Comparison of ENCODE assay signal across 21 cellular contexts in the genomic region with DNA sequence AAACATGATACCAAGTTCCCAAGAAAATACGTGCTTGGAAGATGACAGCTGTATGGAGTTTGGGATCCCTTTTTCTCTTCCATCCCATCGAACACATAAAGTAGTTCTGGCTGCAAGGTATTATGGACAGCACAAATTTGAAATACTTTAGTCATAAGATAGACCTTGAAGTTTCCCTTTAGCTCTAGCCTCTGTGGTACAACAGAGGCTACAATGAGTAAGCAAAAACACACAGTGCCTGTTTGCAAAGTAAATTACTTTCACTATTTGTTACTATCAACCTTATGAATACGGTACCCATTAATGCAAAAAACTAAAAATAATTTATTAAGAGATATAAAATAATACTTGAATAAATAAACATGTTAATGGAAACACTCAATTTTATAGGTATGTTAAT. TPM values are rescaled to one million over a fixed set of nuclear protein-coding genes. Genes with fewer than 3 reads are reported as not detected.
DNase-seq lines count a peak whose midpoint lies in the region; ATAC-seq, FAIRE-seq and TF ChIP-seq lines count a peak whose summit lies in the region.
"Had no signal": no experiment of that assay in that cellular context is flagged by ENCODE, and none has a peak within 500 bp of the region (broad histone marks: within the 10 kb centered on the region; RNA-seq: fewer than 3 reads in every experiment).

No MANE protein-coding gene starts in this region.

- H3K9me3 Mint-ChIP-seq in naive thymus-derived CD4-positive, alpha-beta T cell, result no peaks in the 10 kb centered on the region
- H3K9me3 Mint-ChIP-seq: activated CD4-positive, alpha-beta memory T cell treated with anti-CD3 and anti-CD28 coated beads, Interleukin-2, amount 10 ng/mL, durations not matched to agents 7 days and 5 days; activated T-helper 1 cell treated with anti-CD3 and anti-CD28 coated beads, Interleukin-12 subunit alpha, Interleukin-12 subunit beta, Interleukin-2, Interleukin-4 antibody, amounts not matched to agents 30 ng/mL and 10 ng/mL and 1 ng/mL, durations not matched to agents 14 hours and 24 hours and 36 hours; nephron; T-cell had no signal

- peaks cover 34% of the 10 kb centered on the region for H3K4me1 ChIP-seq in BLaER1
- no peaks in the 10 kb centered on the region for H3K4me1 ChIP-seq in body of pancreas
- no peaks in the 10 kb centered on the region for H3K4me1 ChIP-seq in naive thymus-derived CD4-positive, alpha-beta T cell (ENCODE audit: control insufficient read depth in 2 of 2, insufficient read depth in 2 of 2, low read length in 2 of 2)

- no peaks in the 10 kb centered on the region for H4K20me1 ChIP-seq in BLaER1

- no peak for DNase-seq in GM18507 (ENCODE audit: extremely low spot score, insufficient read length, low read depth)
- peak; percentile 24 to 41 for DNase-seq in erythroblast (lab: John Stamatoyannopoulos, UW)
- DNase-seq in body of pancreas, result no peak
- DNase-seq in GM19239 (ENCODE audit: insufficient read length, low spot score), result no peak
- no peak for DNase-seq in T-helper 17 cell
- no peak for DNase-seq in naive thymus-derived CD4-positive, alpha-beta T cell
- DNase-seq: activated CD4-positive, alpha-beta memory T cell treated with anti-CD3 and anti-CD28 coated beads, Interleukin-2, amount 10 ng/mL, durations not matched to agents 7 days and 5 days; C1 segment of cervical spinal cord; dorsolateral prefrontal cortex; HCEC 1CT; left colon; MG63; NCI-H187 treated with DMSO at 0.1 percent for 48 hours; NCI-H510A; Right ventricle myocardium superior; T-cell; WERI-Rb-1 had no signal

- H3K4me1 Mint-ChIP-seq in T-helper 17 cell, result peaks cover 2% of the 10 kb centered on the region
- H3K4me1 Mint-ChIP-seq in naive thymus-derived CD4-positive, alpha-beta T cell, result peaks cover 0 to 21% (median 0%) of the 10 kb centered on the region in 7 donors
- H3K4me1 Mint-ChIP-seq: T-cell had no signal

- H3K4me3 Mint-ChIP-seq in T-helper 17 cell, result no peak overlapping the region
- H3K4me3 Mint-ChIP-seq in naive thymus-derived CD4-positive, alpha-beta T cell, result no peak overlapping the region
- H3K4me3 Mint-ChIP-seq: activated CD4-positive, alpha-beta memory T cell treated with anti-CD3 and anti-CD28 coated beads, Interleukin-2, amount 10 ng/mL, durations not matched to agents 7 days and 5 days; activated T-helper 1 cell treated with anti-CD3 and anti-CD28 coated beads, Interleukin-12 subunit alpha, Interleukin-12 subunit beta, Interleukin-2, Interleukin-4 antibody, amounts not matched to agents 30 ng/mL and 10 ng/mL and 1 ng/mL, durations not matched to agents 14 hours and 24 hours and 36 hours; nephron; T-cell had no signal

- H3K36me3 ChIP-seq in BLaER1 (no peaks in the 10 kb centered on the region), body of pancreas (replicated peaks in 1 of 2; ENCODE audit: insufficient read depth in 1 of 2, low read depth in 2 of 2) (no peaks in the 10 kb centered on the region)
- no peaks in the 10 kb centered on the region for H3K36me3 ChIP-seq in naive thymus-derived CD4-positive, alpha-beta T cell (ENCODE audit: control insufficient read depth in 2 of 3, insufficient read depth in 3 of 3, low read length in 3 of 3)
- H3K36me3 ChIP-seq: MG63, WERI-Rb-1 had no signal

- CTCF ChIA-PET in naive thymus-derived CD4-positive, alpha-beta T cell (lab: Charles Lee), result no interaction called here

- no peak overlapping the region for H3K9ac ChIP-seq in BLaER1

- ATAC-seq in HG03354 (IDR thresholded peaks at IDR 0.05; ENCODE audit: poor library complexity, severe bottlenecking, unreplicated experiment) (peak; percentile 57), body of pancreas (no peak), T-helper 17 cell (no peak)
- ATAC-seq in naive thymus-derived CD4-positive, alpha-beta T cell, result no peak
- ATAC-seq: left colon, T-cell had no signal

- no peaks in the 10 kb centered on the region for H3K9me3 ChIP-seq in BLaER1
- no peaks in the 10 kb centered on the region for H3K9me3 ChIP-seq in body of pancreas
- no peaks in the 10 kb centered on the region for H3K9me3 ChIP-seq in T-helper 17 cell (ENCODE audit: control insufficient read depth, low read length, poor library complexity, severe bottlenecking)
- H3K9me3 ChIP-seq in naive thymus-derived CD4-positive, alpha-beta T cell (ENCODE audit: control insufficient read depth in 2 of 3, low read length in 3 of 3), result no peaks in the 10 kb centered on the region
- H3K9me3 ChIP-seq: MG63 had no signal

- intact Hi-C loops in body of pancreas (cut with DNase I), result no loop called here
- intact Hi-C loops in naive thymus-derived CD4-positive, alpha-beta T cell (cut with micrococcal nuclease), result no loop called here

- H3K27me3 ChIP-seq in BLaER1 (no peaks in the 10 kb centered on the region), body of pancreas (no peaks in the 10 kb centered on the region)
- H3K27me3 ChIP-seq in naive thymus-derived CD4-positive, alpha-beta T cell (ENCODE audit: control insufficient read depth in 2 of 2, insufficient read depth in 2 of 2, low read length in 2 of 2), result no peaks in the 10 kb centered on the region
- H3K27me3 ChIP-seq: MG63 had no signal

- H3K4me3 ChIP-seq in BLaER1 (no peak overlapping the region), body of pancreas (no peak overlapping the region)
- no peak overlapping the region for H3K4me3 ChIP-seq in naive thymus-derived CD4-positive, alpha-beta T cell (ENCODE audit: low read length)
- H3K4me3 ChIP-seq: dorsolateral prefrontal cortex, MG63 had no signal

- H3K36me3 Mint-ChIP-seq in T-helper 17 cell (ENCODE audit: low read depth), result no peaks in the 10 kb centered on the region
- H3K36me3 Mint-ChIP-seq in naive thymus-derived CD4-positive, alpha-beta T cell, result no peaks in the 10 kb centered on the region
- H3K36me3 Mint-ChIP-seq: T-cell had no signal

- peak overlapping the region; percentile 19; the same call in 1 of the 2 replicates for H3K27ac ChIP-seq in BLaER1
- no peak overlapping the region for H3K27ac ChIP-seq in body of pancreas
- no peak overlapping the region for H3K27ac ChIP-seq in naive thymus-derived CD4-positive, alpha-beta T cell (ENCODE audit: low read depth, low read length)
- H3K27ac ChIP-seq: dorsolateral prefrontal cortex, WERI-Rb-1 had no signal

- H3K27me3 Mint-ChIP-seq in T-helper 17 cell, result peaks cover 19% of the 10 kb centered on the region
- peaks cover 0 to 2% (median 0%) of the 10 kb centered on the region in 5 donors for H3K27me3 Mint-ChIP-seq in naive thymus-derived CD4-positive, alpha-beta T cell
- H3K27me3 Mint-ChIP-seq: T-cell had no signal

- H3K4me2 ChIP-seq in BLaER1, result peak overlapping the region; percentile 66; the same call in 1 of the 2 replicates

- no peak for TF ChIP-seq POLR2A in erythroblast (IDR thresholded peaks at IDR 0.05; ENCODE audit: low read length)
- no peak for TF ChIP-seq POLR2A in body of pancreas (IDR thresholded peaks at IDR 0.05)

- H3K27ac Mint-ChIP-seq in T-helper 17 cell, result no peak overlapping the region
- H3K27ac Mint-ChIP-seq in naive thymus-derived CD4-positive, alpha-beta T cell, result no peak overlapping the region
- H3K27ac Mint-ChIP-seq: activated CD4-positive, alpha-beta memory T cell treated with anti-CD3 and anti-CD28 coated beads, Interleukin-2, amount 10 ng/mL, durations not matched to agents 7 days and 5 days; activated T-helper 1 cell treated with anti-CD3 and anti-CD28 coated beads, Interleukin-12 subunit alpha, Interleukin-12 subunit beta, Interleukin-2, Interleukin-4 antibody, amounts not matched to agents 30 ng/mL and 10 ng/mL and 1 ng/mL, durations not matched to agents 14 hours and 24 hours and 36 hours; nephron; T-cell had no signal

- FAIRE-seq in GM18507 (lab: Jason Lieb, UNC), result peak; percentile 58
- FAIRE-seq in GM19239 (lab: Jason Lieb, UNC), result no peak

- TF ChIP-seq CTCF in body of pancreas (IDR thresholded peaks at IDR 0.05), result no peak

- POLR2A ChIA-PET in naive thymus-derived CD4-positive, alpha-beta T cell (lab: Charles Lee), result no interaction called here

- 67 to 69% methylated on average over 3 of the region's 3 CpGs for WGBS in body of pancreas, 2 donors

RNA-seq across cellular contexts. Expression of a gene that starts 21.0 kb away (rescaled TPM):
- total RNA-seq in body of pancreas (1 to 10 TPM; 7.3 to 8.6 TPM), T-helper 17 cell (10 to 100 TPM; 18.5 to 19.0 TPM)
- total RNA-seq in naive thymus-derived CD4-positive, alpha-beta T cell, result 10 to 100 TPM; 13.8 to 24.2 (median 15.5) TPM
- 1 to 10 TPM; 4.1 to 6.4 TPM for polyA plus RNA-seq in naive thymus-derived CD4-positive, alpha-beta T cell

Comparison
In these comparisons a context has a peak if more than half of its experiments do, and no peak if none do; other contexts are left out.
1. DNase-seq: peak in erythroblast (2 of 2); none in GM18507 (single experiment), body of pancreas (0 of 4), GM19239 (single experiment), T-helper 17 cell (0 of 3) and naive thymus-derived CD4-positive, alpha-beta T cell (0 of 9).